Comparison of ENCODE assay signal across 1 cellular context in genomic region chr1:65458730-65459396, GRCh38.
TF ChIP-seq lines count a peak whose summit lies in the region.

No MANE protein-coding gene starts in this region.

TF ChIP-seq in H1, 55 proteins besides CTCF, POLR2A, EP300 and RAD21 (continued from another document):
- TF ChIP-seq, protein P1, sequence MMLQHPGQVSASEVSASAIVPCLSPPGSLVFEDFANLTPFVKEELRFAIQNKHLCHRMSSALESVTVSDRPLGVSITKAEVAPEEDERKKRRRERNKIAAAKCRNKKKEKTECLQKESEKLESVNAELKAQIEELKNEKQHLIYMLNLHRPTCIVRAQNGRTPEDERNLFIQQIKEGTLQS (IDR thresholded peaks at IDR 0.05; ENCODE audit: insufficient read depth, low read depth, low read length): no peak
- TF ChIP-seq HDAC6 (IDR thresholded peaks at IDR 0.05; ENCODE audit: low read depth, low read length) (no peak), TEAD4 (IDR thresholded peaks at IDR 0.05; ENCODE audit: low read depth, low read length) (no peak), RBBP5 (IDR thresholded peaks at IDR 0.05; ENCODE audit: borderline replicate concordance, low read depth, low read length) (no peak), BRCA1 (IDR thresholded peaks at IDR 0.05; ENCODE audit: low read depth, low read length) (no peak), NRF1 (IDR thresholded peaks at IDR 0.05; ENCODE audit: low read depth, low read length) (no peak), SAP30 (IDR thresholded peaks at IDR 0.05; ENCODE audit: insufficient read depth, insufficient replicate concordance, low read length) (no peak), GTF2F1 (IDR thresholded peaks at IDR 0.05; ENCODE audit: borderline replicate concordance, low read depth, low read length) (no peak), CEBPB (IDR thresholded peaks at IDR 0.05; ENCODE audit: low read depth, low read length) (no peak), CBX5 (IDR thresholded peaks at IDR 0.05; ENCODE audit: low read depth, low read length) (no peak), CREB1 (IDR thresholded peaks at IDR 0.05) (no peak)
